In genomic region chr9:73370053-73370452, GRCh38 we compare ENCODE assay signal across 24 cellular contexts.
DNase-seq lines count a peak whose midpoint lies in the region; ATAC-seq, FAIRE-seq and TF ChIP-seq lines count a peak whose summit lies in the region.
"Had no signal": no experiment of that assay in that cellular context is flagged by ENCODE, and none has a peak within 500 bp of the region (broad histone marks: within the 10 kb centered on the region; RNA-seq: fewer than 3 reads in every experiment).

No MANE protein-coding gene starts in this region.

- H3K4me2 ChIP-seq in A549, result no peak overlapping the region
- H3K4me2 ChIP-seq: hepatocyte, neural progenitor cell had no signal

- no peaks in the 10 kb centered on the region for H3K36me3 ChIP-seq in bronchial epithelial cell (ENCODE audit: control insufficient read depth, insufficient read depth, low read length)
- H3K36me3 ChIP-seq: esophagus squamous epithelium, MG63, neural progenitor cell, vagina had no signal

- no peaks in the 10 kb centered on the region for H3K9me3 ChIP-seq in A549
- H3K9me3 ChIP-seq: Caco-2, esophagus squamous epithelium, MG63, vagina had no signal

- TF ChIP-seq POLR2A in A549 (IDR thresholded peaks at IDR 0.05; ENCODE audit: low read length), result no peak

- FAIRE-seq in A549 (lab: Jason Lieb, UNC) (no peak), bronchial epithelial cell (lab: Jason Lieb, UNC) (no peak)
- FAIRE-seq: HTR-8/SVneo had no signal

- 0% methylated on average over 1 of the region's 1 CpG for WGBS in A549 (ENCODE audit: missing lambda C conversion rate)

- no peak for TF ChIP-seq RAD21 in A549 (conservative IDR thresholded peaks at IDR 0.05 in 1 of 2, IDR thresholded peaks at IDR 0.05 in 1 of 2)

- DNase-seq in A549 (ENCODE audit: low read depth in 1 of 2, low spot score in 1 of 2) (no peak), ELR (ENCODE audit: low read depth) (peak; percentile 1), NCI-H226 (peak; percentile 56), bronchial epithelial cell (ENCODE audit: low read depth) (peak; percentile 85), ureter (ENCODE audit: low spot score) (no peak), DMS 273 (lab: John Stamatoyannopoulos, UW; ENCODE audit: unreplicated experiment) (no peak)
- DNase-seq in activated CD4-positive, CD25-positive, alpha-beta regulatory T cell treated with anti-CD3 and anti-CD28 coated beads, Interleukin-2, amount 50 U/mL, for 72 hours, result no peak
- DNase-seq: activated CD4-positive, alpha-beta T cell treated with anti-CD3 and anti-CD28 coated beads, Interleukin-2, amount 10 ng/mL, durations not matched to agents 7 days and 5 days; activated naive CD4-positive, alpha-beta T cell treated with anti-CD3 and anti-CD28 coated beads for 36 hours; activated T-cell treated with anti-CD3 and anti-CD28 coated beads for 4 hours; Caco-2; dermis blood vessel endothelial cell; esophagus squamous epithelium; kidney glomerular epithelial cell; MG63; stimulated activated CD4-positive, alpha-beta T cell treated with anti-CD3 and anti-CD28 coated beads, Interleukin-12 subunit alpha, Interleukin-12 subunit beta, amount 100 ng/mL, for 4 hours; stimulated activated naive CD4-positive, alpha-beta T cell treated with Interleukin-2 at 50 U/mL for 16 hours; T-helper 9 cell had no signal

- CTCF ChIA-PET in A549 (lab: Yijun Ruan, JAX), result no interaction called here

- TF ChIP-seq EP300 in A549 (IDR thresholded peaks at IDR 0.05), result no peak

- H3K4me1 ChIP-seq in A549, result no peaks in the 10 kb centered on the region
- H3K4me1 ChIP-seq: Caco-2, esophagus squamous epithelium, neural progenitor cell, vagina had no signal

- H3K27ac ChIP-seq in A549, result no peak overlapping the region
- H3K27ac ChIP-seq: esophagus squamous epithelium, hepatocyte, neural progenitor cell, vagina had no signal

- TF ChIP-seq CTCF in A549 (IDR thresholded peaks at IDR 0.05), result no peak
- no peak for TF ChIP-seq CTCF in bronchial epithelial cell (IDR thresholded peaks at IDR 0.05; ENCODE audit: insufficient read depth, low read length, severe bottlenecking)

- no peaks in the 10 kb centered on the region for H3K27me3 ChIP-seq in bronchial epithelial cell (ENCODE audit: control insufficient read depth, insufficient read depth, low read length)
- H3K27me3 ChIP-seq: esophagus squamous epithelium, hepatocyte, MG63, neural progenitor cell, vagina had no signal

- ATAC-seq in A549, result no peak
- no peak for ATAC-seq in GM19035 (IDR thresholded peaks at IDR 0.05; ENCODE audit: unreplicated experiment)
- ATAC-seq: HCT116 had no signal

- POLR2A ChIA-PET in A549 (lab: Yijun Ruan, JAX), result no interaction called here

- H3K4me3 ChIP-seq in A549 (no peak overlapping the region), bronchial epithelial cell (ENCODE audit: low read depth, low read length) (no peak overlapping the region)
- H3K4me3 ChIP-seq: esophagus squamous epithelium, hepatocyte, MG63, neural progenitor cell, vagina had no signal

TF ChIP-seq in A549, 52 proteins besides CTCF, POLR2A, EP300 and RAD21:
- TF ChIP-seq BCL3 (IDR thresholded peaks at IDR 0.05), result no peak
- TF ChIP-seq FOSL2 (IDR thresholded peaks at IDR 0.05), result no peak
- TF ChIP-seq FOSL2 (CRISPR knock-in tag; IDR thresholded peaks at IDR 0.05), result peak; percentile 56
- TF ChIP-seq TFCP2L1 (CRISPR knock-in tag; IDR thresholded peaks at IDR 0.05), result no peak
- no peak for TF ChIP-seq ZSCAN20 (CRISPR knock-in tag; IDR thresholded peaks at IDR 0.05)

Comparison
In these comparisons a context has a peak if more than half of its experiments do, and no peak if none do; other contexts are left out.
1. DNase-seq: peak in ELR (single experiment), NCI-H226 (single experiment) and bronchial epithelial cell (single experiment); none in A549 (0 of 2), ureter (single experiment), activated CD4-positive, CD25-positive, alpha-beta regulatory T cell treated with anti-CD3 and anti-CD28 coated beads, Interleukin-2, amount 50 U/mL, for 72 hours (single experiment) and DMS 273 (single experiment).